In genomic region chr1:40794048-40794447, GRCh38 we compare ENCODE assay signal across 2 cellular contexts.
TF ChIP-seq lines count a peak whose summit lies in the region.

No MANE protein-coding gene starts in this region.

TF ChIP-seq in GM23338, 12 proteins besides CTCF, POLR2A, EP300 and RAD21:
- TF ChIP-seq POLR2AphosphoS5 (IDR thresholded peaks at IDR 0.05; ENCODE audit: low read depth) = no peak
- TF ChIP-seq CREB1 (CRISPR knock-in tag; IDR thresholded peaks at IDR 0.05; ENCODE audit: low read depth) = no peak
- TF ChIP-seq NANOG (IDR thresholded peaks at IDR 0.05; ENCODE audit: borderline replicate concordance) = no peak
- TF ChIP-seq EZH2 (IDR thresholded peaks at IDR 0.05; ENCODE audit: low read depth, unreplicated experiment) = no peak
- no peak for TF ChIP-seq JUNB (IDR thresholded peaks at IDR 0.05; ENCODE audit: unreplicated experiment)
- TF ChIP-seq STAT1 (IDR thresholded peaks at IDR 0.05; ENCODE audit: unreplicated experiment) = no peak
- TF ChIP-seq EZH2phosphoT487 (IDR thresholded peaks at IDR 0.05; ENCODE audit: unreplicated experiment) = no peak
- TF ChIP-seq ZNF114 (CRISPR knock-in tag; IDR thresholded peaks at IDR 0.05) = no peak
- no peak for TF ChIP-seq REST (IDR thresholded peaks at IDR 0.05; ENCODE audit: unreplicated experiment)
- TF ChIP-seq ETS1 (IDR thresholded peaks at IDR 0.05) = no peak
- no peak for TF ChIP-seq ZNF331 (CRISPR knock-in tag; IDR thresholded peaks at IDR 0.05; ENCODE audit: low read depth)
- TF ChIP-seq ZNF462 (CRISPR knock-in tag; IDR thresholded peaks at IDR 0.05) = no peak

TF ChIP-seq in K562, 482 proteins besides CTCF, POLR2A, EP300 and RAD21:
- TF ChIP-seq ZBTB33 (CRISPR knock-in tag; IDR thresholded peaks at IDR 0.05) (peak; percentile 39; the same call in 1 of the 2 replicates), SMAD3 (CRISPR knock-in tag; conservative IDR thresholded peaks at IDR 0.05) (no peak), PBX2 (CRISPR knock-in tag; IDR thresholded peaks at IDR 0.05; ENCODE audit: low read depth) (peak; percentile 38; the same call in 1 of the 2 replicates), PBX2 (tag; conservative IDR thresholded peaks at IDR 0.05; ENCODE audit: low read depth) (no peak), PKNOX1 (IDR thresholded peaks at IDR 0.05) (peak; percentile 91)
TF ChIP-seq in K562: peak in this region for 3.
